Comparison of ENCODE assay signal across 18 cellular contexts in genomic region chr1:18721066-18721465, GRCh38.
DNase-seq lines count a peak whose midpoint lies in the region; ATAC-seq and TF ChIP-seq lines count a peak whose summit lies in the region.
"Had no signal": no experiment of that assay in that cellular context is flagged by ENCODE, and none has a peak within 500 bp of the region (broad histone marks: within the 10 kb centered on the region; RNA-seq: fewer than 3 reads in every experiment).

No MANE protein-coding gene starts in this region.

- H3K4me3 Mint-ChIP-seq in nephron progenitor cell, result no peak overlapping the region
- H3K4me3 Mint-ChIP-seq: CD14-positive monocyte; CD4-positive, alpha-beta T cell; CD8-positive, alpha-beta memory T cell had no signal

- H3K27ac ChIP-seq in BLaER1 (no peak overlapping the region), VCaP (peak overlapping the region; percentile 65; the same call in 1 of the 2 replicates)
- no peak overlapping the region for H3K27ac ChIP-seq in BLaER1 treated with 17β-estradiol and CSF1 and Interleukin-3, amounts not matched to agents 10 nM and 100 nM
- H3K27ac ChIP-seq: GM23248 had no signal

- DNase-seq in nephron progenitor cell, result peak; percentile 43
- DNase-seq in DMS 273 (lab: John Stamatoyannopoulos, UW; ENCODE audit: unreplicated experiment), result no peak
- no peak for DNase-seq in activated CD8-positive, alpha-beta memory T cell treated with anti-CD3 and anti-CD28 coated beads for 24 hours
- DNase-seq in NK-92 (lab: John Stamatoyannopoulos, UW; ENCODE audit: unreplicated experiment), result no peak
- DNase-seq: CD4-positive, alpha-beta T cell; CD8-positive, alpha-beta memory T cell; DMS79; EL; GDM1; GM23248; H7; HCEC 1CT had no signal

- H3K27me3 ChIP-seq in BLaER1, result peaks cover 63% of the 10 kb centered on the region
- H3K27me3 ChIP-seq in BLaER1 treated with 17β-estradiol and CSF1 and Interleukin-3, amounts not matched to agents 10 nM and 100 nM, result peaks cover 47 to 86% (median 64%) of the 10 kb centered on the region in 11 experiments

- peaks cover 76% of the 10 kb centered on the region for H3K4me1 ChIP-seq in BLaER1
- peaks cover 12 to 77% (median 61%) of the 10 kb centered on the region in 10 experiments for H3K4me1 ChIP-seq in BLaER1 treated with 17β-estradiol and CSF1 and Interleukin-3, amounts not matched to agents 10 nM and 100 nM

- no peak overlapping the region for H3K4me3 ChIP-seq in BLaER1
- peak overlapping the region in 1 of 10 experiments; percentile 15; a peak in 1 of 20 replicates for H3K4me3 ChIP-seq in BLaER1 treated with 17β-estradiol and CSF1 and Interleukin-3, amounts not matched to agents 10 nM and 100 nM
- H3K4me3 ChIP-seq: GM12878, GM23248 had no signal

- TF ChIP-seq CTCF in VCaP (conservative IDR thresholded peaks at IDR 0.05) (no peak), nephron progenitor cell (IDR thresholded peaks at IDR 0.05) (no peak)

- ATAC-seq in GM21786 (IDR thresholded peaks at IDR 0.05; ENCODE audit: unreplicated experiment), result no peak
- ATAC-seq: GM12878 had no signal

- H3K36me3 Mint-ChIP-seq in nephron progenitor cell (ENCODE audit: low read depth), result no peaks in the 10 kb centered on the region
- H3K36me3 Mint-ChIP-seq: CD14-positive monocyte; CD8-positive, alpha-beta memory T cell had no signal

- H4K20me1 ChIP-seq in BLaER1, result peaks cover 45% of the 10 kb centered on the region
- H4K20me1 ChIP-seq in BLaER1 treated with 17β-estradiol and CSF1 and Interleukin-3, amounts not matched to agents 10 nM and 100 nM, result peaks cover 0 to 56% (median 27%) of the 10 kb centered on the region in 11 experiments; a peak in 15 of 22 replicates

- no peaks in the 10 kb centered on the region for H3K36me3 ChIP-seq in BLaER1
- H3K36me3 ChIP-seq in BLaER1 treated with 17β-estradiol and CSF1 and Interleukin-3, amounts not matched to agents 10 nM and 100 nM, result no peaks in the 10 kb centered on the region

- H3K9me3 ChIP-seq in BLaER1, result no peaks in the 10 kb centered on the region
- no peaks in the 10 kb centered on the region for H3K9me3 ChIP-seq in BLaER1 treated with 17β-estradiol and CSF1 and Interleukin-3, amounts not matched to agents 10 nM and 100 nM (replicated peaks in 1 of 11)

- no peak overlapping the region for H3K27ac Mint-ChIP-seq in nephron progenitor cell
- H3K27ac Mint-ChIP-seq: CD14-positive monocyte; CD4-positive, alpha-beta T cell had no signal

- peaks cover 93% of the 10 kb centered on the region for H3K27me3 Mint-ChIP-seq in nephron progenitor cell (ENCODE audit: low read depth, poor library complexity)

- H3K4me1 Mint-ChIP-seq in nephron progenitor cell, result peaks cover 80% of the 10 kb centered on the region

- no peaks in the 10 kb centered on the region for H3K9me3 Mint-ChIP-seq in nephron progenitor cell
- H3K9me3 Mint-ChIP-seq: CD4-positive, alpha-beta T cell had no signal

- no peak overlapping the region for H3K9ac ChIP-seq in BLaER1
- 0 out of 22 replicates have a peak overlapping the region, but pooled peaks of 2 of the 11 experiments have one; percentile 1 to 15 for H3K9ac ChIP-seq in BLaER1 treated with 17β-estradiol and CSF1 and Interleukin-3, amounts not matched to agents 10 nM and 100 nM
- H3K9ac ChIP-seq: GM23248 had no signal

- H3K4me2 ChIP-seq in BLaER1, result peak overlapping the region; percentile 91
- H3K4me2 ChIP-seq in BLaER1 treated with 17β-estradiol and CSF1 and Interleukin-3, amounts not matched to agents 10 nM and 100 nM, result peak overlapping the region in 9 of 11 experiments; percentile 24 to 88 (median 77); a peak in 17 of 22 replicates
